ENCODE assay signal across 19 cellular contexts in genomic region chr16:50685456-50686058, GRCh38. TPM values are rescaled to one million over a fixed set of nuclear protein-coding genes. Genes with fewer than 3 reads are reported as not detected.
DNase-seq lines count a peak whose midpoint lies in the region; ATAC-seq, FAIRE-seq and TF ChIP-seq lines count a peak whose summit lies in the region.
"Had no signal": no experiment of that assay in that cellular context is flagged by ENCODE, and none has a peak within 500 bp of the region (broad histone marks: within the 10 kb centered on the region; RNA-seq: fewer than 3 reads in every experiment).

No MANE protein-coding gene starts in this region.

- POLR2A ChIA-PET in activated CD4-positive, alpha-beta T cell treated with anti-CD3 and anti-CD28 coated beads, Interleukin-2, amount 10 ng/mL, durations not matched to agents 7 days and 5 days (lab: Charles Lee): interaction anchor here (0.9 kb wide), 1 partner anchor 18 kb away, joined by 4 read pairs; no protein-coding TSS in a partner anchor

- peak overlapping the region; percentile 63 to 94 (median 80) for H3K27ac ChIP-seq in spleen
- H3K27ac ChIP-seq: brain microvascular endothelial cell had no signal

- peak overlapping the region; percentile 87 for H3K27ac Mint-ChIP-seq in activated CD4-positive, alpha-beta T cell treated with anti-CD3 and anti-CD28 coated beads, Interleukin-2, amount 10 ng/mL, durations not matched to agents 7 days and 5 days
- H3K27ac Mint-ChIP-seq in central memory CD8-positive, alpha-beta T cell (ENCODE audit: low read depth): peak overlapping the region; percentile 89

- no peaks in the 10 kb centered on the region for H3K36me3 ChIP-seq in spleen
- H3K36me3 ChIP-seq: brain microvascular endothelial cell, suprapubic skin had no signal

- no peaks in the 10 kb centered on the region for H3K27me3 Mint-ChIP-seq in activated CD4-positive, alpha-beta T cell treated with anti-CD3 and anti-CD28 coated beads, Interleukin-2, amount 10 ng/mL, durations not matched to agents 7 days and 5 days
- no peaks in the 10 kb centered on the region for H3K27me3 Mint-ChIP-seq in central memory CD8-positive, alpha-beta T cell

- peaks cover 2% of the 10 kb centered on the region for H3K9me3 Mint-ChIP-seq in activated CD4-positive, alpha-beta T cell treated with anti-CD3 and anti-CD28 coated beads, Interleukin-2, amount 10 ng/mL, durations not matched to agents 7 days and 5 days
- H3K9me3 Mint-ChIP-seq in central memory CD8-positive, alpha-beta T cell: no peaks in the 10 kb centered on the region

- no peaks in the 10 kb centered on the region for H3K9me3 ChIP-seq in spleen
- H3K9me3 ChIP-seq: suprapubic skin had no signal

- intact Hi-C loops in spleen (cut with DNase I; ENCODE audit: low total_unique reads): no loop called here

- ATAC-seq in central memory CD8-positive, alpha-beta T cell (replicated peaks; ENCODE audit: extremely low read depth, poor library complexity, severe bottlenecking): no peak
- ATAC-seq in HG03457 (IDR thresholded peaks at IDR 0.05; ENCODE audit: unreplicated experiment) (no peak), HG02763 (IDR thresholded peaks at IDR 0.05; ENCODE audit: unreplicated experiment) (no peak)

- CTCF ChIA-PET in activated CD4-positive, alpha-beta T cell treated with anti-CD3 and anti-CD28 coated beads, Interleukin-2, amount 10 ng/mL, durations not matched to agents 7 days and 5 days (lab: Charles Lee): interaction anchor here (0.7 to 12.2 kb wide), 5 partner anchors 11 to 120 kb away, joined by 3 to 224 read pairs (median 4); no protein-coding TSS in a partner anchor

- H3K27me3 ChIP-seq in spleen (replicated peaks in 1 of 7): no peaks in the 10 kb centered on the region
- H3K27me3 ChIP-seq: brain microvascular endothelial cell, suprapubic skin had no signal

- WGBS in spleen, 5 donors: 43 to 70% (median 56%) methylated on average over 8 of the region's 8 CpGs

- H3K4me1 Mint-ChIP-seq in activated CD4-positive, alpha-beta T cell treated with anti-CD3 and anti-CD28 coated beads, Interleukin-2, amount 10 ng/mL, durations not matched to agents 7 days and 5 days: peaks cover 58% of the 10 kb centered on the region
- peaks cover 57% of the 10 kb centered on the region for H3K4me1 Mint-ChIP-seq in central memory CD8-positive, alpha-beta T cell

- no peak for DNase-seq in activated CD4-positive, alpha-beta T cell treated with anti-CD3 and anti-CD28 coated beads, Interleukin-2, amount 10 ng/mL, durations not matched to agents 7 days and 5 days
- DNase-seq in activated CD4-positive, alpha-beta T cell treated with anti-CD3 and anti-CD28 coated beads, Interleukin-2, amount 50 U/mL, for 48 hours: no peak
- DNase-seq in NOMO-1 treated with dmso at 0.1 percent for 144 hours (lab: John Stamatoyannopoulos, UW; ENCODE audit: unreplicated experiment) (peak; percentile 73), spleen (no peak), D721Med (ENCODE audit: insufficient read length, low spot score) (no peak)
- DNase-seq in central memory CD8-positive, alpha-beta T cell (ENCODE audit: low spot score in 2 of 2): no peak
- DNase-seq: activated CD8-positive, alpha-beta memory T cell treated with anti-CD3 and anti-CD28 coated beads, Interleukin-2, amount 50 U/mL, for 48 hours; brain microvascular endothelial cell; hippocampal formation; IMR-90; mesenchymal stem cell; NCI-H2081; OCI-M1; T1000 had no signal

- H3K4me3 ChIP-seq in spleen: peak overlapping the region in 1 of 8 donors; percentile 39
- H3K4me3 ChIP-seq: suprapubic skin had no signal

- H3K4me3 Mint-ChIP-seq in activated CD4-positive, alpha-beta T cell treated with anti-CD3 and anti-CD28 coated beads, Interleukin-2, amount 10 ng/mL, durations not matched to agents 7 days and 5 days: no peak overlapping the region
- H3K4me3 Mint-ChIP-seq in central memory CD8-positive, alpha-beta T cell: peak overlapping the region; percentile 58

- H3K4me1 ChIP-seq in spleen: peaks cover 33 to 85% (median 66%) of the 10 kb centered on the region in 6 donors

- TF ChIP-seq POLR2A in spleen (IDR thresholded peaks at IDR 0.05): no peak

- TF ChIP-seq CTCF in spleen (IDR thresholded peaks at IDR 0.05 in 8 of 11, conservative IDR thresholded peaks at IDR 0.05 in 3 of 11) (peak in 1 of 11 experiments; percentile 17), D721Med (IDR thresholded peaks at IDR 0.05; ENCODE audit: insufficient read depth, missing control alignments) (no peak)

- peaks cover 8% of the 10 kb centered on the region for H3K36me3 Mint-ChIP-seq in activated CD4-positive, alpha-beta T cell treated with anti-CD3 and anti-CD28 coated beads, Interleukin-2, amount 10 ng/mL, durations not matched to agents 7 days and 5 days (ENCODE audit: low read depth)
- peaks cover 11% of the 10 kb centered on the region for H3K36me3 Mint-ChIP-seq in central memory CD8-positive, alpha-beta T cell (ENCODE audit: insufficient read depth)

- FAIRE-seq in D721Med (lab: Jason Lieb, UNC): no peak

RNA-seq across cellular contexts. Expression of gene SNX20, which starts 4.4 kb away (rescaled TPM):
- 10 to 100 TPM; 83.9 to 98.5 TPM for total RNA-seq in activated CD4-positive, alpha-beta T cell treated with anti-CD3 and anti-CD28 coated beads, Interleukin-2, amount 10 ng/mL, durations not matched to agents 7 days and 5 days
- total RNA-seq in spleen: 10 to 100 TPM; 27.2 to 50.5 (median 34.7) TPM
- polyA plus RNA-seq in spleen: 10 to 100 TPM; 17.6 to 24.6 (median 23.7) TPM
- total RNA-seq: A673, IMR-90, renal cortical epithelial cell had no signal
- polyA plus RNA-seq: IMR-90 had no signal

RNA-seq across cellular contexts. Expression of gene NOD2, which starts 7.8 kb away (rescaled TPM):
- total RNA-seq in activated CD4-positive, alpha-beta T cell treated with anti-CD3 and anti-CD28 coated beads, Interleukin-2, amount 10 ng/mL, durations not matched to agents 7 days and 5 days: 1 to 10 TPM; 3.3 to 3.8 TPM
- total RNA-seq in spleen: 10 to 100 TPM in 3 of 7 donors, 1 to 10 TPM in 4; 5.6 to 23.2 (median 9.9) TPM
- polyA plus RNA-seq in spleen: 1 to 10 TPM in 2 of 3 donors, under 1 TPM in 1; 0.41 to 2.8 (median 2.3) TPM
- total RNA-seq: A673, IMR-90 had no signal
- polyA plus RNA-seq: IMR-90 had no signal

RNA-seq across cellular contexts. Expression of gene CYLD, which starts 56.3 kb away (rescaled TPM):
- total RNA-seq in activated CD4-positive, alpha-beta T cell treated with anti-CD3 and anti-CD28 coated beads, Interleukin-2, amount 10 ng/mL, durations not matched to agents 7 days and 5 days: 100 to 1,000 TPM; 200 to 222 TPM
- total RNA-seq in spleen: 100 to 1,000 TPM in 6 of 7 donors, 10 to 100 TPM in 1; 90.3 to 133 (median 108) TPM
- polyA plus RNA-seq in spleen: 10 to 100 TPM; 19.9 to 31.0 (median 30.7) TPM
